In genomic region chr2:6865346-6866238, GRCh38 we compare ENCODE assay signal across 1 cellular context.
TF ChIP-seq lines count a peak whose summit lies in the region.

A gene with protein sequence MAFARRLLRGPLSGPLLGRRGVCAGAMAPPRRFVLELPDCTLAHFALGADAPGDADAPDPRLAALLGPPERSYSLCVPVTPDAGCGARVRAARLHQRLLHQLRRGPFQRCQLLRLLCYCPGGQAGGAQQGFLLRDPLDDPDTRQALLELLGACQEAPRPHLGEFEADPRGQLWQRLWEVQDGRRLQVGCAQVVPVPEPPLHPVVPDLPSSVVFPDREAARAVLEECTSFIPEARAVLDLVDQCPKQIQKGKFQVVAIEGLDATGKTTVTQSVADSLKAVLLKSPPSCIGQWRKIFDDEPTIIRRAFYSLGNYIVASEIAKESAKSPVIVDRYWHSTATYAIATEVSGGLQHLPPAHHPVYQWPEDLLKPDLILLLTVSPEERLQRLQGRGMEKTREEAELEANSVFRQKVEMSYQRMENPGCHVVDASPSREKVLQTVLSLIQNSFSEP (minus strand): TSS chr2:6865907. CDS start chr2:6865696, 211 bp downstream.

TF ChIP-seq in HepG2, 621 proteins besides CTCF, POLR2A, EP300 and RAD21 (continued from another document and continues in another):
- TF ChIP-seq ARID5B (CRISPR knock-in tag; IDR thresholded peaks at IDR 0.05) (no peak), MTA3 (CRISPR knock-in tag; IDR thresholded peaks at IDR 0.05) (no peak), ZNF460 (CRISPR knock-in tag; IDR thresholded peaks at IDR 0.05; ENCODE audit: borderline replicate concordance) (no peak), ZNF891 (CRISPR knock-in tag; IDR thresholded peaks at IDR 0.05) (no peak), ZNF451 (CRISPR knock-in tag; IDR thresholded peaks at IDR 0.05) (peak; percentile 42), NFYC (CRISPR knock-in tag; IDR thresholded peaks at IDR 0.05) (no peak), ZSCAN29 (CRISPR knock-in tag; conservative IDR thresholded peaks at IDR 0.05) (peak; percentile 73; the same call in 1 of the 2 replicates), DPF2 (CRISPR knock-in tag; IDR thresholded peaks at IDR 0.05; ENCODE audit: borderline replicate concordance, low read depth) (no peak), MAF1 (CRISPR knock-in tag; IDR thresholded peaks at IDR 0.05; ENCODE audit: borderline replicate concordance) (no peak), SRSF4 (IDR thresholded peaks at IDR 0.05; ENCODE audit: low read depth, low read length, poor library complexity, severe bottlenecking) (no peak), MYNN (CRISPR knock-in tag; IDR thresholded peaks at IDR 0.05; ENCODE audit: low read depth) (no peak), JARID2 (CRISPR knock-in tag; IDR thresholded peaks at IDR 0.05; ENCODE audit: insufficient replicate concordance) (no peak), ZBTB10 (CRISPR knock-in tag; IDR thresholded peaks at IDR 0.05; ENCODE audit: borderline replicate concordance) (no peak), XBP1 (CRISPR knock-in tag; IDR thresholded peaks at IDR 0.05) (no peak), PLRG1 (conservative IDR thresholded peaks at IDR 0.05) (no peak), KMT2B (CRISPR knock-in tag; IDR thresholded peaks at IDR 0.05) (peak; percentile 67; the same call in 1 of the 2 replicates), TBL1XR1 (IDR thresholded peaks at IDR 0.05; ENCODE audit: borderline replicate concordance, low read length, partially characterized antibody) (no peak), ZBTB39 (CRISPR knock-in tag; IDR thresholded peaks at IDR 0.05) (no peak), ZNF501 (CRISPR knock-in tag; IDR thresholded peaks at IDR 0.05) (no peak; the same call in 1 of the 2 replicates), GATAD2A (CRISPR knock-in tag; IDR thresholded peaks at IDR 0.05) (no peak), PREB (CRISPR knock-in tag; IDR thresholded peaks at IDR 0.05) (no peak; the same call in 1 of the 2 replicates), ZNF10 (CRISPR knock-in tag; IDR thresholded peaks at IDR 0.05; ENCODE audit: borderline replicate concordance, low read depth) (no peak), PTBP1 (IDR thresholded peaks at IDR 0.05; ENCODE audit: low read depth, low read length, poor library complexity, severe bottlenecking) (no peak), ZNF788 (CRISPR knock-in tag; IDR thresholded peaks at IDR 0.05; ENCODE audit: borderline replicate concordance) (no peak; the same call in 1 of the 2 replicates), ZNF329 (CRISPR knock-in tag; IDR thresholded peaks at IDR 0.05; ENCODE audit: low read depth) (no peak), IRX3 (CRISPR knock-in tag; IDR thresholded peaks at IDR 0.05; ENCODE audit: borderline replicate concordance, low read depth) (peak; percentile 96), AKAP8 (CRISPR knock-in tag; IDR thresholded peaks at IDR 0.05) (peak; percentile 68; the same call in 1 of the 2 replicates), MAZ (IDR thresholded peaks at IDR 0.05; ENCODE audit: borderline replicate concordance, low read depth, low read length) (no peak), MAZ (CRISPR knock-in tag; IDR thresholded peaks at IDR 0.05; ENCODE audit: low read depth) (peak; percentile 54), NFYB (CRISPR knock-in tag; IDR thresholded peaks at IDR 0.05) (no peak), AHDC1 (CRISPR knock-in tag; IDR thresholded peaks at IDR 0.05; ENCODE audit: borderline replicate concordance) (no peak), TBX3 (IDR thresholded peaks at IDR 0.05; ENCODE audit: borderline replicate concordance) (no peak)
- TF ChIP-seq, protein P1, sequence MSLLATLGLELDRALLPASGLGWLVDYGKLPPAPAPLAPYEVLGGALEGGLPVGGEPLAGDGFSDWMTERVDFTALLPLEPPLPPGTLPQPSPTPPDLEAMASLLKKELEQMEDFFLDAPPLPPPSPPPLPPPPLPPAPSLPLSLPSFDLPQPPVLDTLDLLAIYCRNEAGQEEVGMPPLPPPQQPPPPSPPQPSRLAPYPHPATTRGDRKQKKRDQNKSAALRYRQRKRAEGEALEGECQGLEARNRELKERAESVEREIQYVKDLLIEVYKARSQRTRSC (CRISPR knock-in tag; IDR thresholded peaks at IDR 0.05; ENCODE audit: low read depth): 0 out of 2 replicates have a peak, but pooled peaks have one; percentile 72
- TF ChIP-seq, protein P2, sequence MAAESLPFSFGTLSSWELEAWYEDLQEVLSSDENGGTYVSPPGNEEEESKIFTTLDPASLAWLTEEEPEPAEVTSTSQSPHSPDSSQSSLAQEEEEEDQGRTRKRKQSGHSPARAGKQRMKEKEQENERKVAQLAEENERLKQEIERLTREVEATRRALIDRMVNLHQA (CRISPR knock-in tag; IDR thresholded peaks at IDR 0.05): no peak
- TF ChIP-seq, protein P3, sequence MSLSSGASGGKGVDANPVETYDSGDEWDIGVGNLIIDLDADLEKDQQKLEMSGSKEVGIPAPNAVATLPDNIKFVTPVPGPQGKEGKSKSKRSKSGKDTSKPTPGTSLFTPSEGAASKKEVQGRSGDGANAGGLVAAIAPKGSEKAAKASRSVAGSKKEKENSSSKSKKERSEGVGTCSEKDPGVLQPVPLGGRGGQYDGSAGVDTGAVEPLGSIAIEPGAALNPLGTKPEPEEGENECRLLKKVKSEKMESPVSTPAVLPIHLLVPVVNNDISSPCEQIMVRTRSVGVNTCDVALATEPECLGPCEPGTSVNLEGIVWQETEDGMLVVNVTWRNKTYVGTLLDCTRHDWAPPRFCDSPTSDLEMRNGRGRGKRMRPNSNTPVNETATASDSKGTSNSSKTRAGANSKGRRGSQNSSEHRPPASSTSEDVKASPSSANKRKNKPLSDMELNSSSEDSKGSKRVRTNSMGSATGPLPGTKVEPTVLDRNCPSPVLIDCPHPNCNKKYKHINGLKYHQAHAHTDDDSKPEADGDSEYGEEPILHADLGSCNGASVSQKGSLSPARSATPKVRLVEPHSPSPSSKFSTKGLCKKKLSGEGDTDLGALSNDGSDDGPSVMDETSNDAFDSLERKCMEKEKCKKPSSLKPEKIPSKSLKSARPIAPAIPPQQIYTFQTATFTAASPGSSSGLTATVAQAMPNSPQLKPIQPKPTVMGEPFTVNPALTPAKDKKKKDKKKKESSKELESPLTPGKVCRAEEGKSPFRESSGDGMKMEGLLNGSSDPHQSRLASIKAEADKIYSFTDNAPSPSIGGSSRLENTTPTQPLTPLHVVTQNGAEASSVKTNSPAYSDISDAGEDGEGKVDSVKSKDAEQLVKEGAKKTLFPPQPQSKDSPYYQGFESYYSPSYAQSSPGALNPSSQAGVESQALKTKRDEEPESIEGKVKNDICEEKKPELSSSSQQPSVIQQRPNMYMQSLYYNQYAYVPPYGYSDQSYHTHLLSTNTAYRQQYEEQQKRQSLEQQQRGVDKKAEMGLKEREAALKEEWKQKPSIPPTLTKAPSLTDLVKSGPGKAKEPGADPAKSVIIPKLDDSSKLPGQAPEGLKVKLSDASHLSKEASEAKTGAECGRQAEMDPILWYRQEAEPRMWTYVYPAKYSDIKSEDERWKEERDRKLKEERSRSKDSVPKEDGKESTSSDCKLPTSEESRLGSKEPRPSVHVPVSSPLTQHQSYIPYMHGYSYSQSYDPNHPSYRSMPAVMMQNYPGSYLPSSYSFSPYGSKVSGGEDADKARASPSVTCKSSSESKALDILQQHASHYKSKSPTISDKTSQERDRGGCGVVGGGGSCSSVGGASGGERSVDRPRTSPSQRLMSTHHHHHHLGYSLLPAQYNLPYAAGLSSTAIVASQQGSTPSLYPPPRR (CRISPR knock-in tag; IDR thresholded peaks at IDR 0.05; ENCODE audit: borderline replicate concordance): no peak
